Comparison of ENCODE assay signal across 12 cellular contexts in the genomic region with DNA sequence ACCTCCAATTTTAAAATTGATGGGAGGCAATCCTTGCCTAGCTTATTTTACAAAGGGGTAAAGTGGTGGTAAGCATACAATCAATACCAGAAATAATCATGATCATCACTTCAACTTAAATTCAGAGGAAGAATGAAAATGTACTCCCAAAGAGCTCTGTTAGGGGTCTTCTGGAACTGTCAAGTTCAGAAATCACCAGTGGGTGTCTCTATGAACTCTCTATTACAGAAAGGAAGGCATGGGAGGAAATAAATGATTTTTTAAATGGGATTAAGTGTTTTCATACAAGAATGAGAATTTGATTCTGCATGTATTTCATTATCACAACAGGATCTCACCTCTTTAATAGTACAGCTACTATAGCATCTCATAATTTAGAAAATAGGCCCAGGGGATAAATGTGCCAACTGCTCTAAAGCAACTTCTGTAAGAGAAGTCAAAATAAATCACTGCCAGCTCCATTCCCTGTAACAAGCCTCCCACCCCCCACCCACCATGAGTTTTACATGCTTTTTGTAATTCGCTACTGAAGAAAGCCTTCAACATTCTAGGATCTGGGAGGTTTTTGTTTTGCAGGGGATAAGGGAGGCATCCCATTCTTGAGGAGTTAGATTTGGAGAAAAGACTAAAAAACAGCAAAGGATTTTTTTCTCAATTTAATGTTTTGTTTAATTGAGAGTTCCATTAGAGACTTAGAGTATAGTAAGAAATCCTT. TPM values are rescaled to one million over a fixed set of nuclear protein-coding genes. Genes with fewer than 3 reads are reported as not detected.
A peak's percentile ranks its signal among the peaks of the same experiment; 100 is the strongest.
DNase-seq lines count a peak whose midpoint lies in the region; ATAC-seq and TF ChIP-seq lines count a peak whose summit lies in the region.
"Had no signal": no experiment of that assay in that cellular context is flagged by ENCODE, and none has a peak within 500 bp of the region (broad histone marks: within the 10 kb centered on the region; RNA-seq: fewer than 3 reads in every experiment).

No MANE protein-coding gene starts in this region.

- H3K4me1 Mint-ChIP-seq in CD4-positive, CD25-positive, alpha-beta regulatory T cell, result peaks cover 45 to 67% (median 53%) of the 10 kb centered on the region in 4 donors
- peaks cover 5% of the 10 kb centered on the region for H3K4me1 Mint-ChIP-seq in nephron
- H3K4me1 Mint-ChIP-seq: B cell had no signal

- H4K91ac ChIP-seq in IMR-90 (ENCODE audit: insufficient read depth, low read depth, low read length), result peak overlapping the region; percentile 60

- no peak overlapping the region for H3K9ac ChIP-seq in IMR-90 (ENCODE audit: low read depth, low read length)

- H2BK20ac ChIP-seq in IMR-90 (ENCODE audit: low read depth, low read length), result peak overlapping the region; percentile 71; the same call in 1 of the 2 replicates

- H4K5ac ChIP-seq in IMR-90 (ENCODE audit: low read depth, low read length), result peak overlapping the region; percentile 64

- POLR2A ChIA-PET in IMR-90 (lab: Charles Lee; ENCODE audit: unreplicated experiment), result interaction anchor here (1.3 kb wide), 1 partner anchor 10 kb away, joined by 4 read pairs; the partner anchor contains the start of gene DCP1B

- H2AK5ac ChIP-seq in IMR-90 (ENCODE audit: low read depth, low read length), result no peak overlapping the region

- peaks cover 29 to 57% of the 10 kb centered on the region in 2 experiments for H3K79me1 ChIP-seq in IMR-90 (ENCODE audit: low read depth in 1 of 2, low read length in 2 of 2)

- H3K27ac Mint-ChIP-seq in CD4-positive, CD25-positive, alpha-beta regulatory T cell, result peak overlapping the region; percentile 82 to 97 (median 88)
- H3K27ac Mint-ChIP-seq in nephron, result peak overlapping the region in 2 of 3 experiments; percentile 18 to 29
- H3K27ac Mint-ChIP-seq: B cell had no signal

- no CpG with 5 or more reads among the region's 1 CpG for WGBS in IMR-90 (ENCODE audit: extremely low coverage in 2 of 2, insufficient read length in 1 of 2), 2 experiments

- peak overlapping the region; percentile 32 to 77 (median 52) for H3K4me3 Mint-ChIP-seq in CD4-positive, CD25-positive, alpha-beta regulatory T cell
- H3K4me3 Mint-ChIP-seq in nephron, result no peak overlapping the region
- H3K4me3 Mint-ChIP-seq: B cell had no signal

- no peaks in the 10 kb centered on the region for H3K9me3 ChIP-seq in CD4-positive, CD25-positive, alpha-beta regulatory T cell (ENCODE audit: control insufficient read depth in 2 of 2, low read length in 2 of 2)
- H3K9me3 ChIP-seq in IMR-90 (ENCODE audit: control insufficient read depth, insufficient read depth, low read length), result no peaks in the 10 kb centered on the region
- no peaks in the 10 kb centered on the region for H3K9me3 ChIP-seq in effector memory CD4-positive, alpha-beta T cell (ENCODE audit: control insufficient read depth, low read length)
- H3K9me3 ChIP-seq: HAP-1 had no signal

- H3K27ac ChIP-seq in CD4-positive, CD25-positive, alpha-beta regulatory T cell (ENCODE audit: insufficient read depth, low read length, poor library complexity, severe bottlenecking), result peak overlapping the region; percentile 81
- H3K27ac ChIP-seq in IMR-90 (ENCODE audit: insufficient read depth, low read length), result peak overlapping the region; percentile 91
- peak overlapping the region; percentile 2 for H3K27ac ChIP-seq in effector memory CD4-positive, alpha-beta T cell (ENCODE audit: insufficient read depth, low read length, poor library complexity, severe bottlenecking)

- H2BK5ac ChIP-seq in IMR-90 (ENCODE audit: low read depth, low read length, poor library complexity, severe bottlenecking), result peak overlapping the region; percentile 93

- TF ChIP-seq POLR2A in IMR-90 (IDR thresholded peaks at IDR 0.05; ENCODE audit: low read depth, low read length), result no peak

- TF ChIP-seq CTCF in IMR-90 (conservative IDR thresholded peaks at IDR 0.05; ENCODE audit: low read depth, low read length), result 0 out of 2 replicates have a peak, but pooled peaks have one; percentile 11
- no peak for TF ChIP-seq CTCF in nephron (IDR thresholded peaks at IDR 0.05; ENCODE audit: unreplicated experiment in 3 of 3)

- H3K18ac ChIP-seq in IMR-90 (ENCODE audit: low read depth, low read length), result peak overlapping the region; percentile 73

- no peak for DNase-seq in CD4-positive, CD25-positive, alpha-beta regulatory T cell
- DNase-seq in IMR-90, result no peak
- no peak for DNase-seq in effector memory CD4-positive, alpha-beta T cell
- no peak for DNase-seq in AG08395 (ENCODE audit: low spot score)
- DNase-seq in dermis blood vessel endothelial cell, result no peak
- DNase-seq in NCI-H2227 treated with DMSO at 0.1 percent for 48 hours (lab: John Stamatoyannopoulos, UW), result no peak
- DNase-seq: activated CD4-positive, alpha-beta T cell treated with anti-CD3 and anti-CD28 coated beads for 1 hour; SW 1271 had no signal

- H2BK120ac ChIP-seq in IMR-90 (ENCODE audit: low read depth, low read length), result peak overlapping the region; percentile 67

- H4K8ac ChIP-seq in IMR-90 (ENCODE audit: low read depth in 2 of 2, low read length in 2 of 2), result peak overlapping the region; percentile 12 to 69

- dilution Hi-C loops in IMR-90 (cut with HindIII; ENCODE audit: low sequenced_read_pairs, unreplicated experiment), result no loop called here

- peaks cover 0 to 6% (median 0%) of the 10 kb centered on the region in 7 donors for H3K9me3 Mint-ChIP-seq in CD4-positive, CD25-positive, alpha-beta regulatory T cell
- H3K9me3 Mint-ChIP-seq in nephron, result peaks cover 2% of the 10 kb centered on the region

- TF ChIP-seq RAD21 in IMR-90 (IDR thresholded peaks at IDR 0.05; ENCODE audit: low read length), result no peak

- no peaks in the 10 kb centered on the region for H3K27me3 Mint-ChIP-seq in CD4-positive, CD25-positive, alpha-beta regulatory T cell
- no peaks in the 10 kb centered on the region for H3K27me3 Mint-ChIP-seq in nephron (ENCODE audit: low read depth)
- H3K27me3 Mint-ChIP-seq: B cell had no signal

- H3K23ac ChIP-seq in IMR-90 (ENCODE audit: low read depth, low read length), result peak overlapping the region; percentile 68; the same call in 1 of the 2 replicates

- no TSS peak for BruUV-seq in IMR-90 (replicated peaks; lab: Mats Ljungman, UMichigan)

- peaks cover 44% of the 10 kb centered on the region for H3K4me1 ChIP-seq in CD4-positive, CD25-positive, alpha-beta regulatory T cell (ENCODE audit: control insufficient read depth, insufficient read depth, low read length, poor library complexity, severe bottlenecking)
- H3K4me1 ChIP-seq in IMR-90 (ENCODE audit: control insufficient read depth, insufficient read depth, low read length), result peaks cover 17% of the 10 kb centered on the region
- H3K4me1 ChIP-seq in effector memory CD4-positive, alpha-beta T cell (ENCODE audit: control insufficient read depth, insufficient read depth, low read length, poor library complexity, severe bottlenecking), result no peaks in the 10 kb centered on the region
- H3K4me1 ChIP-seq: HAP-1 had no signal

- H3K27me3 ChIP-seq in CD4-positive, CD25-positive, alpha-beta regulatory T cell (ENCODE audit: control insufficient read depth, insufficient read depth, low read length), result no peaks in the 10 kb centered on the region
- H3K27me3 ChIP-seq in IMR-90 (ENCODE audit: control insufficient read depth, insufficient read depth, low read length), result no peaks in the 10 kb centered on the region
- no peaks in the 10 kb centered on the region for H3K27me3 ChIP-seq in effector memory CD4-positive, alpha-beta T cell (replicated peaks; ENCODE audit: control insufficient read depth, insufficient read depth, low read length, poor library complexity, severe bottlenecking)

- in situ Hi-C loops in IMR-90 (cut with MboI; ENCODE audit: low sequenced_read_pairs), result no loop called here

- no peak overlapping the region for H3K14ac ChIP-seq in IMR-90 (replicated peaks; ENCODE audit: low read depth, low read length)

- CTCF ChIA-PET in IMR-90 (lab: Yijun Ruan, JAX), result interaction anchor here (0.5 to 1.5 kb wide), 5 partner anchors 15 to 40 kb away, joined by 3 to 4 read pairs (median 3); no protein-coding TSS in a partner anchor

- peaks cover 18% of the 10 kb centered on the region for H3K9me1 ChIP-seq in IMR-90 (ENCODE audit: insufficient read depth, low read length)

- peaks cover 8% of the 10 kb centered on the region; the same call in 1 of the 2 replicates for H4K20me1 ChIP-seq in IMR-90 (ENCODE audit: insufficient read depth, low read length)

- peaks cover 45% of the 10 kb centered on the region for H3K36me3 ChIP-seq in CD4-positive, CD25-positive, alpha-beta regulatory T cell (ENCODE audit: control insufficient read depth, insufficient read depth, low read length)
- peaks cover 14% of the 10 kb centered on the region for H3K36me3 ChIP-seq in IMR-90 (ENCODE audit: control insufficient read depth, insufficient read depth, low read length)
- peaks cover 12% of the 10 kb centered on the region for H3K36me3 ChIP-seq in effector memory CD4-positive, alpha-beta T cell (ENCODE audit: control insufficient read depth, insufficient read depth, low read length)

- H3K4me3 ChIP-seq in CD4-positive, CD25-positive, alpha-beta regulatory T cell (ENCODE audit: low read depth, low read length), result peak overlapping the region; percentile 63
- no peak overlapping the region for H3K4me3 ChIP-seq in IMR-90 (ENCODE audit: insufficient read depth, low read depth, low read length)
- no peak overlapping the region for H3K4me3 ChIP-seq in effector memory CD4-positive, alpha-beta T cell (ENCODE audit: insufficient read depth, low read depth, low read length, poor library complexity, severe bottlenecking)
- H3K4me3 ChIP-seq: HAP-1 had no signal

- H2AK9ac ChIP-seq in IMR-90 (replicated peaks; ENCODE audit: low read depth, low read length, poor library complexity), result no peak overlapping the region

- intact Hi-C loops in IMR-90 (cut with micrococcal nuclease), result loop anchor here (1.0 kb wide), 1 partner anchor 9 kb away; no protein-coding TSS in a partner anchor

- H2BK15ac ChIP-seq in IMR-90 (ENCODE audit: low read depth, low read length), result peak overlapping the region; percentile 23; the same call in 2 of the 3 replicates

- no peak for ATAC-seq in CD4-positive, CD25-positive, alpha-beta regulatory T cell (ENCODE audit: low read depth in 2 of 2)
- peak; percentile 9; the same call in 1 of the 2 replicates for ATAC-seq in IMR-90 (ENCODE audit: low read depth)
- no peak for ATAC-seq in GM21825 (IDR thresholded peaks at IDR 0.05; ENCODE audit: unreplicated experiment)

- H3K4me2 ChIP-seq in IMR-90 (ENCODE audit: low read depth, low read length), result peak overlapping the region; percentile 55; the same call in 1 of the 2 replicates

- H3K36me3 Mint-ChIP-seq in CD4-positive, CD25-positive, alpha-beta regulatory T cell, result peaks cover 54% of the 10 kb centered on the region
- peaks cover 54% of the 10 kb centered on the region for H3K36me3 Mint-ChIP-seq in nephron (ENCODE audit: low read depth)

- H2AFZ ChIP-seq in IMR-90 (replicated peaks; ENCODE audit: low read length, poor library complexity), result no peak overlapping the region

- peak overlapping the region; percentile 82 for H3K4ac ChIP-seq in IMR-90 (ENCODE audit: low read depth, low read length)

- peak overlapping the region; percentile 54 for H3K56ac ChIP-seq in IMR-90 (ENCODE audit: extremely low read depth, insufficient read depth, low read length)

RNA-seq across cellular contexts. Expression of gene DCP1B, which starts 9.7 kb away (rescaled TPM):
- 23.9 TPM for total RNA-seq in CD4-positive, CD25-positive, alpha-beta regulatory T cell
- 10 to 100 TPM; 29.0 to 56.8 (median 39.2) TPM for polyA plus RNA-seq in CD4-positive, CD25-positive, alpha-beta regulatory T cell
- total RNA-seq in IMR-90 (2012; rRNA removed) (13.3 and 13.9 TPM in 2 replicates), dermis blood vessel endothelial cell (5.4 and 7.0 TPM in 2 replicates)
- polyA plus RNA-seq in IMR-90 (2012; rRNA removed), result 19.7 and 22.5 TPM in 2 replicates
- 9.9 and 13.2 TPM in 2 replicates for polyA plus RNA-seq in IMR-90 (2012; cell fraction: cytosol; rRNA removed)
- 14.4 and 22.6 TPM in 2 replicates for polyA plus RNA-seq in IMR-90 (2012; cell fraction: nucleus; rRNA removed; ENCODE audit: low replicate concordance)

RNA-seq across cellular contexts. Expression of gene CACNA1C, which starts 58.2 kb away (rescaled TPM):
- 0.07 TPM for total RNA-seq in CD4-positive, CD25-positive, alpha-beta regulatory T cell
- polyA plus RNA-seq in CD4-positive, CD25-positive, alpha-beta regulatory T cell, result under 1 TPM; 0.02 to 0.14 (median 0.11) TPM
- 1.6 and 1.9 TPM in 2 replicates for total RNA-seq in IMR-90 (2012; rRNA removed)
- 2.6 and 2.7 TPM in 2 replicates for polyA plus RNA-seq in IMR-90 (2012; rRNA removed)
- polyA plus RNA-seq in IMR-90 (2012; cell fraction: cytosol; rRNA removed), result 1.1 and 2.8 TPM in 2 replicates
- 12.4 and 16.6 TPM in 2 replicates for polyA plus RNA-seq in IMR-90 (2012; cell fraction: nucleus; rRNA removed; ENCODE audit: low replicate concordance)
- 0.14 and 1.5 TPM in 2 replicates for total RNA-seq in dermis blood vessel endothelial cell

Comparison
In these comparisons a context has a peak if more than half of its experiments do, and no peak if none do; other contexts are left out.
1. H3K27ac ChIP-seq: peak in every context shown above with its lines; median percentile 91 in IMR-90; 81 in CD4-positive, CD25-positive, alpha-beta regulatory T cell; 2 in effector memory CD4-positive, alpha-beta T cell.
2. H3K4me3 Mint-ChIP-seq: peak in CD4-positive, CD25-positive, alpha-beta regulatory T cell (4 of 4); none in nephron (0 of 3).